14 cellular contexts compared by ENCODE assay signal in the genomic region with DNA sequence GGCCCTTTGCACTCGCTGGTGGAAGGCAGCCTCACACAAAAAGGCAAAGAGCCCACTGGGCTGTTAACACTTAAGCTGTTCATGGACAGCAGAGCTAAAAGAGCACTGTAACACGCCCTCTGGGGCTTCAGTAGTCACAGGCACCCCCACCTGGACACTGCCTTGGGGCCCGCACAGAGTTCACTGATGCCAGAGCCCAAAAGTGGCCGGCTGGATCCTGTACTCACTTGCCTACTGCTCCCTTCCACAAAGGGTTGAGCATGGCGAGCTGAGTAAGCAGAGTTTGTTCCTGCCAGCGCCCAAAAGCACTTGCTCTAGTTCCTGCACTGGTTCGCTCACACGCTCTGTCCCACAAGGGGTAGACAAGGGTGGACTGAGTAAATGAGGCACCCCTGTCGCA.
"Had no signal": no experiment of that assay in that cellular context is flagged by ENCODE, and none has a peak within 500 bp of the region (broad histone marks: within the 10 kb centered on the region; RNA-seq: fewer than 3 reads in every experiment).

No MANE protein-coding gene starts in this region.

- H3K4me3 Mint-ChIP-seq: activated T-helper 17 cell treated with anti-CD3 and anti-CD28 coated beads, Interleukin-2, amount 50 U/mL, for 72 hours; brain; natural killer cell treated with Interleukin-12 subunit alpha and Interleukin-12 subunit beta and Interleukin-15 and Interleukin-18, amount 100 ng/mL, for 72 hours; T-helper 17 cell had no signal

- DNase-seq: activated CD4-positive, alpha-beta T cell treated with anti-CD3 and anti-CD28 coated beads, Interleukin-2, amount 50 U/mL, for 1 hour; activated naive CD4-positive, alpha-beta T cell treated with anti-CD3 and anti-CD28 coated beads, Interleukin-2, amount 50 U/mL, for 16 hours; activated T-cell treated with anti-CD3 and anti-CD28 coated beads for 4 hours; esophagus squamous epithelium; foreskin fibroblast; kidney glomerular epithelial cell; T-helper 17 cell; uterus had no signal

- H3K9me3 ChIP-seq: adrenal gland, esophagus squamous epithelium, tibial artery, uterus had no signal

- ATAC-seq: activated T-helper 17 cell treated with anti-CD3 and anti-CD28 coated beads, Interleukin-2, amount 50 U/mL, for 72 hours; natural killer cell treated with Interleukin-12 subunit alpha and Interleukin-12 subunit beta and Interleukin-15 and Interleukin-18, amount 100 ng/mL, for 72 hours; T-helper 17 cell had no signal

- H3K36me3 ChIP-seq: adrenal gland, esophagus squamous epithelium, tibial artery, uterus had no signal

- H3K4me1 ChIP-seq: esophagus squamous epithelium, uterus had no signal

- H3K27me3 Mint-ChIP-seq: activated T-helper 17 cell treated with anti-CD3 and anti-CD28 coated beads, Interleukin-2, amount 50 U/mL, for 72 hours; natural killer cell treated with Interleukin-12 subunit alpha and Interleukin-12 subunit beta and Interleukin-15 and Interleukin-18, amount 100 ng/mL, for 72 hours; T-helper 17 cell had no signal

- H3K27ac ChIP-seq: adrenal gland, esophagus squamous epithelium, skin epidermis, tibial artery, uterus had no signal

- H3K4me1 Mint-ChIP-seq: brain had no signal

- H3K9me3 Mint-ChIP-seq: activated T-helper 17 cell treated with anti-CD3 and anti-CD28 coated beads, Interleukin-2, amount 50 U/mL, for 72 hours; natural killer cell treated with Interleukin-12 subunit alpha and Interleukin-12 subunit beta and Interleukin-15 and Interleukin-18, amount 100 ng/mL, for 72 hours had no signal

- H3K36me3 Mint-ChIP-seq: natural killer cell treated with Interleukin-12 subunit alpha and Interleukin-12 subunit beta and Interleukin-15 and Interleukin-18, amount 100 ng/mL, for 72 hours had no signal

- H3K27me3 ChIP-seq: adrenal gland, esophagus squamous epithelium, tibial artery, uterus had no signal

- H3K27ac Mint-ChIP-seq: activated T-helper 17 cell treated with anti-CD3 and anti-CD28 coated beads, Interleukin-2, amount 50 U/mL, for 72 hours; natural killer cell treated with Interleukin-12 subunit alpha and Interleukin-12 subunit beta and Interleukin-15 and Interleukin-18, amount 100 ng/mL, for 72 hours; T-helper 17 cell had no signal

- H3K4me3 ChIP-seq: adrenal gland, esophagus squamous epithelium, skin epidermis, tibial artery, uterus had no signal
